Comparison of ENCODE assay signal across 1 cellular context in genomic region chr5:66337827-66338226, GRCh38.
TF ChIP-seq lines count a peak whose summit lies in the region.

No MANE protein-coding gene starts in this region.

TF ChIP-seq in GM23338, 12 proteins besides CTCF, POLR2A, EP300 and RAD21 (continued from another document):
- no peak for TF ChIP-seq ZNF462 (CRISPR knock-in tag; IDR thresholded peaks at IDR 0.05)
- TF ChIP-seq NANOG (IDR thresholded peaks at IDR 0.05; ENCODE audit: borderline replicate concordance): no peak
- TF ChIP-seq REST (IDR thresholded peaks at IDR 0.05; ENCODE audit: unreplicated experiment): no peak
- TF ChIP-seq CREB1 (CRISPR knock-in tag; IDR thresholded peaks at IDR 0.05; ENCODE audit: low read depth): no peak
- TF ChIP-seq POLR2AphosphoS5 (IDR thresholded peaks at IDR 0.05; ENCODE audit: low read depth): no peak
- TF ChIP-seq ZNF114 (CRISPR knock-in tag; IDR thresholded peaks at IDR 0.05): no peak
